In the genomic region with DNA sequence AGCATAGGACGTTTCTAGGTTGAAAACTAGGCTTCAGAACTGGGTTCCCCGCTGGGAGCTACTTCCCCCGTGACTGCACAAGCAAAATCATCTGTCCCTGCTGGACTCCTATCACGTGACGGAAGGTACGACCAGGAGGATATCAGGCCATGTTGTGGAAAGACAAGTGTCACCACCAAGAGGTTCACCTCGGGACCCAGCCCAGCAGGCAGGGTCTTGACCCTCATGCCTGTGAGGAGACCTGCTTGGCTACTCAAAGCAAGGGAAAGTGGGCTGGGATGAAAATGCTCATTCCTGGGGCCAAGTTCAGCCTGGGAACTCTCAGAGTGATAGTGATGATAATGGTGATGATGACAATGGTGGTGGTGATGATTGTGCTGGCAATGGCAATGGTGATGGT, we compare ENCODE assay signal across 30 cellular contexts.
"Had no signal": no experiment of that assay in that cellular context is flagged by ENCODE, and none has a peak within 500 bp of the region (broad histone marks: within the 10 kb centered on the region; RNA-seq: fewer than 3 reads in every experiment).

No MANE protein-coding gene starts in this region.

- ATAC-seq: naive thymus-derived CD8-positive, alpha-beta T cell; pancreas; psoas muscle; right cardiac atrium; right lobe of liver; stimulated activated memory B cell treated with anti-CD40 and anti-IgM and Interleukin-4, amounts not matched to agents 10 μg/mL and 1 μg/mL and 100 μg/mL, for 72 hours; stimulated activated naive CD8-positive, alpha-beta T cell treated with anti-CD3 and anti-CD28 coated beads, Interleukin-15, amount 100 ng/mL, for 72 hours; stimulated activated naive CD8-positive, alpha-beta T cell treated with anti-CD3 and anti-CD28 coated beads, Interleukin-15, Interleukin-2, amounts not matched to agents 100 U/mL and 50 U/mL, for 24 hours; upper lobe of right lung had no signal

- H3K4me1 Mint-ChIP-seq: naive B cell; nephron progenitor cell; neural crest cell; stimulated activated memory B cell treated with anti-CD40 and anti-IgM and Interleukin-4, amounts not matched to agents 10 μg/mL and 1 μg/mL and 100 μg/mL, for 72 hours had no signal

- H3K4me3 ChIP-seq: pancreas, psoas muscle, right lobe of liver, sigmoid colon, suprapubic skin, testis, tibial artery, transverse colon, upper lobe of right lung, uterus had no signal

- H3K27me3 ChIP-seq: neutrophil, pancreas, right lobe of liver, sigmoid colon, suprapubic skin, testis, tibial artery, transverse colon, upper lobe of right lung, uterus had no signal

- H3K36me3 Mint-ChIP-seq: naive B cell; naive thymus-derived CD8-positive, alpha-beta T cell; stimulated activated memory B cell treated with anti-CD40 and anti-IgM and Interleukin-4, amounts not matched to agents 10 μg/mL and 1 μg/mL and 100 μg/mL, for 72 hours; type B pancreatic cell had no signal

- H3K27me3 Mint-ChIP-seq: naive B cell; naive thymus-derived CD8-positive, alpha-beta T cell; stimulated activated memory B cell treated with anti-CD40 and anti-IgM and Interleukin-4, amounts not matched to agents 10 μg/mL and 1 μg/mL and 100 μg/mL, for 72 hours; stimulated activated naive CD8-positive, alpha-beta T cell treated with anti-CD3 and anti-CD28 coated beads, Interleukin-15, amount 100 ng/mL, for 72 hours had no signal

- H3K9me3 Mint-ChIP-seq: nephron progenitor cell; neural crest cell; stimulated activated naive CD8-positive, alpha-beta T cell treated with anti-CD3 and anti-CD28 coated beads, Interleukin-15, amount 100 ng/mL, for 72 hours; type B pancreatic cell had no signal

- H3K27ac Mint-ChIP-seq: naive B cell; naive thymus-derived CD8-positive, alpha-beta T cell; nephron progenitor cell; progenitor cell of endocrine pancreas; stimulated activated memory B cell treated with anti-CD40 and anti-IgM and Interleukin-4, amounts not matched to agents 10 μg/mL and 1 μg/mL and 100 μg/mL, for 72 hours; stimulated activated naive CD8-positive, alpha-beta T cell treated with anti-CD3 and anti-CD28 coated beads, Interleukin-15, amount 100 ng/mL, for 72 hours; type B pancreatic cell had no signal

- H3K36me3 ChIP-seq: neutrophil, pancreas, right lobe of liver, suprapubic skin, transverse colon, upper lobe of right lung, uterus had no signal

- DNase-seq: naive B cell; naive thymus-derived CD8-positive, alpha-beta T cell; nephron progenitor cell; nucleus accumbens; sigmoid colon; small intestine; stimulated activated CD4-positive, alpha-beta T cell treated with anti-CD3 and anti-CD28 coated beads, Interleukin-12 subunit alpha, Interleukin-12 subunit beta, amount 100 ng/mL, for 4 hours; stimulated activated CD4-positive, alpha-beta T cell treated with anti-CD3 and anti-CD28 coated beads, Interleukin-1b, Interleukin-23, amount 100 ng/mL, for 48 hours; stimulated activated CD4-positive, alpha-beta T cell treated with anti-CD3 and anti-CD28 coated beads, Interleukin-4, amount 100 ng/mL, for 1 hour; stimulated activated CD4-positive, alpha-beta T cell treated with anti-CD3 and anti-CD28 coated beads, Interleukin-4, amount 100 ng/mL, for 4 hours; stimulated activated CD8-positive, alpha-beta memory T cell treated with anti-CD3 and anti-CD28 coated beads, Interleukin-4, amount 100 ng/mL, for 48 hours; stimulated activated naive CD4-positive, alpha-beta T cell; stimulated activated naive CD8-positive, alpha-beta T cell treated with anti-CD3 and anti-CD28 coated beads, Interleukin-15, amount 100 ng/mL, for 72 hours; stimulated activated naive CD8-positive, alpha-beta T cell treated with anti-CD3 and anti-CD28 coated beads, Interleukin-15, Interleukin-2, amounts not matched to agents 100 U/mL and 50 U/mL, for 24 hours; substantia nigra; testis; tibial artery; transverse colon; upper lobe of right lung; uterus had no signal

- H3K27ac ChIP-seq: neutrophil, pancreas, psoas muscle, right lobe of liver, sigmoid colon, suprapubic skin, testis, tibial artery, transverse colon, upper lobe of right lung, uterus had no signal

- H3K4me3 Mint-ChIP-seq: naive B cell; naive thymus-derived CD8-positive, alpha-beta T cell; nephron progenitor cell; neural crest cell; stimulated activated memory B cell treated with anti-CD40 and anti-IgM and Interleukin-4, amounts not matched to agents 10 μg/mL and 1 μg/mL and 100 μg/mL, for 72 hours; stimulated activated naive CD8-positive, alpha-beta T cell treated with anti-CD3 and anti-CD28 coated beads, Interleukin-15, amount 100 ng/mL, for 72 hours; type B pancreatic cell had no signal

- H3K9me3 ChIP-seq: neutrophil, pancreas, psoas muscle, right lobe of liver, sigmoid colon, suprapubic skin, testis, tibial artery, transverse colon, upper lobe of right lung, uterus had no signal

- H3K4me1 ChIP-seq: pancreas, psoas muscle, right lobe of liver, sigmoid colon, suprapubic skin, testis, tibial artery, transverse colon, upper lobe of right lung, uterus had no signal
